In the genomic region with DNA sequence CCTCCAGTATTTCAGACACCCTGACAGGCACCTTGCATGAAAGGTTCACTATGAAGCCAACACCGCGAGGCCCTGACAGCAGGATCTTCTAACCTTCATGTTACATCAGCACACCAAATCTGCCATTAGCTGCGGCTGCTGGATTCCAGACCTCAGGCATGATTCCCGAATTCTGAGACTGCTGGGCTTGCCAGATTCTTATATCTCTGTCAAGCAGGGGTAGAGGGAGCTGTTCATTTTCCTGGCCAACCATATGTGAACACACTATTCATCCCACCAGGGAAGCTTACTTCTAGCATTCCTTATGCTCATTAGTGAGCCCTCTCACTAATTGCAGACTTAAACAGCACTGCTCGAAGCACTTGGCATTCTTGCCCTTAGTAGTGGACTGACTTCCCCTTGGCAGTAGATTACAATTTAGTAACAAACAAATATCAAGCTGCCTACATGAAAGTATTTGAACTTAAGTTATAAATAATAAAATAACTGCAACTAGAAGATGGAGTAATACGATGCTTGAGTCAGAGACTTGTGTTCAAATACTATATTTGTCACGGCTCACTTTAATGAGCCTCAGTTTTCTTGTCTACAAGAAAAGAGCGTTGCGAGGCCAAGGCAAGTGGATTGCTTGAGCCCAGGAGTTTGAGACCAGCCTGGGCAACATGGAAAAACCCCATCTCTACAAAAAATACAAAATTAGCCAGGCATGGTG, we compare ENCODE assay signal across 14 cellular contexts. TPM values are rescaled to one million over a fixed set of nuclear protein-coding genes. Genes with fewer than 3 reads are reported as not detected.
A peak's percentile ranks its signal among the peaks of the same experiment; 100 is the strongest.
DNase-seq lines count a peak whose midpoint lies in the region; ATAC-seq and TF ChIP-seq lines count a peak whose summit lies in the region.
"Had no signal": no experiment of that assay in that cellular context is flagged by ENCODE, and none has a peak within 500 bp of the region (broad histone marks: within the 10 kb centered on the region; RNA-seq: fewer than 3 reads in every experiment).

No MANE protein-coding gene starts in this region.

- no peaks in the 10 kb centered on the region for H3K36me3 Mint-ChIP-seq in activated T-cell treated with anti-CD3 and anti-CD28 coated beads, Interleukin-2, amount 50 U/mL, for 24 hours (ENCODE audit: low read depth)
- H3K36me3 Mint-ChIP-seq: stimulated activated naive B cell treated with anti-CD40 and anti-IgM and Interleukin-4, amounts not matched to agents 10 μg/mL and 1 μg/mL and 100 μg/mL, for 72 hours had no signal

- H3K9me3 ChIP-seq in MG63 (no peaks in the 10 kb centered on the region), esophagus squamous epithelium (no peaks in the 10 kb centered on the region), lower lobe of right lung (no peaks in the 10 kb centered on the region), transverse colon (no peaks in the 10 kb centered on the region)
- H3K9me3 ChIP-seq: ovary had no signal

- peaks cover 4% of the 10 kb centered on the region for H3K4me1 Mint-ChIP-seq in activated T-cell treated with anti-CD3 and anti-CD28 coated beads, Interleukin-2, amount 50 U/mL, for 24 hours (ENCODE audit: low read depth)

- no peaks in the 10 kb centered on the region for H3K27me3 Mint-ChIP-seq in activated T-cell treated with anti-CD3 and anti-CD28 coated beads, Interleukin-2, amount 50 U/mL, for 24 hours
- H3K27me3 Mint-ChIP-seq: activated CD8-positive, alpha-beta T cell treated with anti-CD3 and anti-CD28 coated beads for 36 hours had no signal

- TF ChIP-seq EP300 in transverse colon (IDR thresholded peaks at IDR 0.05; ENCODE audit: low read depth) = no peak

- H3K4me3 Mint-ChIP-seq in activated T-cell treated with anti-CD3 and anti-CD28 coated beads, Interleukin-2, amount 50 U/mL, for 24 hours = no peak overlapping the region
- H3K4me3 Mint-ChIP-seq: activated CD8-positive, alpha-beta T cell treated with anti-CD3 and anti-CD28 coated beads for 36 hours; CD8-positive, alpha-beta memory T cell; stimulated activated naive B cell treated with anti-CD40 and anti-IgM and Interleukin-4, amounts not matched to agents 10 μg/mL and 1 μg/mL and 100 μg/mL, for 72 hours had no signal

- H3K27me3 ChIP-seq in MG63 = no peaks in the 10 kb centered on the region
- no peaks in the 10 kb centered on the region for H3K27me3 ChIP-seq in esophagus squamous epithelium
- no peaks in the 10 kb centered on the region for H3K27me3 ChIP-seq in lower lobe of right lung (ENCODE audit: low read depth)
- no peaks in the 10 kb centered on the region for H3K27me3 ChIP-seq in transverse colon
- H3K27me3 ChIP-seq: ovary had no signal

- H3K36me3 ChIP-seq in MG63 = peaks cover 22% of the 10 kb centered on the region
- H3K36me3 ChIP-seq in esophagus squamous epithelium = peaks cover 0 to 43% (median 0%) of the 10 kb centered on the region in 3 donors
- peaks cover 36% of the 10 kb centered on the region for H3K36me3 ChIP-seq in lower lobe of right lung
- peaks cover 0 to 12% (median 4%) of the 10 kb centered on the region in 4 donors for H3K36me3 ChIP-seq in transverse colon
- H3K36me3 ChIP-seq: ovary had no signal

- DNase-seq in MG63 = peak; percentile 56
- DNase-seq in esophagus squamous epithelium (lab: John Stamatoyannopoulos, UW) = no peak
- DNase-seq in lower lobe of right lung = no peak
- no peak for DNase-seq in transverse colon
- DNase-seq in nucleus accumbens (lab: John Stamatoyannopoulos, UW) = no peak
- no peak for DNase-seq in activated T-cell treated with anti-CD3 and anti-CD28 coated beads, Interleukin-2, amount 50 U/mL, for 24 hours
- DNase-seq in T1000 (lab: John Stamatoyannopoulos, UW) = no peak
- DNase-seq: activated CD8-positive, alpha-beta T cell treated with anti-CD3 and anti-CD28 coated beads for 36 hours; activated naive CD4-positive, alpha-beta T cell; CD8-positive, alpha-beta memory T cell; NCI-H226; PC-9; stimulated activated naive B cell treated with anti-CD40 and anti-IgM and Interleukin-4, amounts not matched to agents 10 μg/mL and 1 μg/mL and 100 μg/mL, for 72 hours had no signal

- in situ Hi-C loops in transverse colon (cut with MboI; ENCODE audit: low pct_ligation_motif_present in 1 of 4, low pct_unique_long_range_greater_than_20kb in 1 of 4, low sequenced_read_pairs in 3 of 4) = no loop called here

- H3K27ac Mint-ChIP-seq in activated T-cell treated with anti-CD3 and anti-CD28 coated beads, Interleukin-2, amount 50 U/mL, for 24 hours = no peak overlapping the region
- H3K27ac Mint-ChIP-seq: activated CD8-positive, alpha-beta T cell treated with anti-CD3 and anti-CD28 coated beads for 36 hours; CD8-positive, alpha-beta memory T cell; stimulated activated naive B cell treated with anti-CD40 and anti-IgM and Interleukin-4, amounts not matched to agents 10 μg/mL and 1 μg/mL and 100 μg/mL, for 72 hours had no signal

- no peaks in the 10 kb centered on the region for H3K9me3 Mint-ChIP-seq in activated T-cell treated with anti-CD3 and anti-CD28 coated beads, Interleukin-2, amount 50 U/mL, for 24 hours
- H3K9me3 Mint-ChIP-seq: activated CD8-positive, alpha-beta T cell treated with anti-CD3 and anti-CD28 coated beads for 36 hours; CD8-positive, alpha-beta memory T cell; stimulated activated naive B cell treated with anti-CD40 and anti-IgM and Interleukin-4, amounts not matched to agents 10 μg/mL and 1 μg/mL and 100 μg/mL, for 72 hours had no signal

- TF ChIP-seq POLR2A in esophagus squamous epithelium (IDR thresholded peaks at IDR 0.05) = no peak
- no peak for TF ChIP-seq POLR2A in transverse colon (IDR thresholded peaks at IDR 0.05)

- peaks cover 0 to 49% (median 26%) of the 10 kb centered on the region in 3 donors for H3K4me1 ChIP-seq in esophagus squamous epithelium
- H3K4me1 ChIP-seq in lower lobe of right lung = peaks cover 7% of the 10 kb centered on the region
- peaks cover 8 to 13% (median 11%) of the 10 kb centered on the region in 4 donors for H3K4me1 ChIP-seq in transverse colon

- peak overlapping the region; percentile 65 to 96 (median 87) for H3K27ac ChIP-seq in esophagus squamous epithelium
- H3K27ac ChIP-seq in lower lobe of right lung = peak overlapping the region; percentile 69
- H3K27ac ChIP-seq in transverse colon = peak overlapping the region; percentile 67 to 85 (median 72)
- H3K27ac ChIP-seq: PC-9 had no signal

- WGBS in esophagus squamous epithelium, 2 donors = 44 to 77% methylated on average over 9 of the region's 9 CpGs
- WGBS in transverse colon (ENCODE audit: low coverage in 1 of 2), 2 donors = 60 to 67% methylated on average over 2 to 9 of the region's 9 CpGs

- intact Hi-C loops in esophagus squamous epithelium (cut with DNase I) (no loop called here), lower lobe of right lung (cut with DNase I) (no loop called here), transverse colon (cut with DNase I; ENCODE audit: low total_unique reads) (no loop called here)

- peak in 1 of 2 donors; percentile 20 for ATAC-seq in lower lobe of right lung
- ATAC-seq: activated CD8-positive, alpha-beta T cell treated with anti-CD3 and anti-CD28 coated beads for 36 hours; stimulated activated naive B cell treated with anti-CD40 and anti-IgM and Interleukin-4, amounts not matched to agents 10 μg/mL and 1 μg/mL and 100 μg/mL, for 72 hours had no signal

- TF ChIP-seq CTCF in esophagus squamous epithelium (IDR thresholded peaks at IDR 0.05) (no peak), lower lobe of right lung (IDR thresholded peaks at IDR 0.05) (no peak), transverse colon (IDR thresholded peaks at IDR 0.05) (no peak)

- H3K4me3 ChIP-seq in MG63 = no peak overlapping the region
- H3K4me3 ChIP-seq in esophagus squamous epithelium = no peak overlapping the region
- H3K4me3 ChIP-seq in lower lobe of right lung = no peak overlapping the region
- H3K4me3 ChIP-seq in transverse colon = no peak overlapping the region
- H3K4me3 ChIP-seq: ovary, PC-9 had no signal

RNA-seq across cellular contexts. Expression of a gene that starts 43.3 kb away (rescaled TPM):
- total RNA-seq in MG63 (2014; rRNA removed; shearing (Covaris generic); ENCODE audit: low replicate concordance) = 10.8 and 14.4 TPM in 2 replicates
- 100 to 1,000 TPM in 1 of 4 donors, 10 to 100 TPM in 2, 1 to 10 TPM in 1; 3.6 to 120 (median 28.5) TPM for total RNA-seq in esophagus squamous epithelium
- total RNA-seq in lower lobe of right lung = 46.6 TPM
- total RNA-seq in transverse colon = 100 to 1,000 TPM in 1 of 4 donors, 10 to 100 TPM in 3; 42.7 to 133 (median 63.5) TPM
- total RNA-seq: PC-9 had no signal
